18 cellular contexts compared by ENCODE assay signal in the genomic region with DNA sequence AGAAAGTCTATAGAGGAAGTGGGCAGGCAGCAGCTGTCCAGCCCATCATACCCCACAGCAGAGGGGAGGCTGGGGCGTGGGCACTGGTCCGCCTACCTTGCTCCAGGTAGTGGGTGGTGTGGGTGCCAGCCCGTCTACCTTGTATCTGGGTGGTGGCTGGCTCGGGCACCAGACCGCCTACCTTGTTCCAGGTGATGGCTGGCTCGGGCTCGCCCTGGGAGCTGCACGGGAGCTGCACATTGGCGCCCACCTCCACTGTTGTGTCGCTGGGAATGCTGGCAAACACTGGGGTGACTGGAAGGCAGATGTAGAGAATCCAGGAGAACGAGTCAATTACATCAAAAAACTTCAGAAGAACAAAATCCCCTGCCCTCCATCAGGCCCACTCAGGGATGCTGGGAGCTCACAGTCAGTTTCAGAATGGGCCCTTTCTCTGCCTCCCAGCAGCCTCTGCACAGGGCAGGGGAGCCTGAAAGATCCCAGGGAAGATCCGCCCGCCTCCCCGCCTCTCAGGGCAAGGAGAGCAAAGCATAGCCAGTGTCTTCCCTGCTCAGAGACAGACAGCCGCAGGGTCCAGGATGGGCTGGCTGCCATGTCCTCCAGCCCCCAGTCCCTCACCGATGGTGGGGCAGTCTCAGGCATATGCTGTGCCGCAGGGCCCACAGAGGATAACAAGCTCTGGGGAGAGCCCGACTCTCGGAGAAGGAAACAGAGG.
DNase-seq lines count a peak whose midpoint lies in the region; ATAC-seq and TF ChIP-seq lines count a peak whose summit lies in the region.
"Had no signal": no experiment of that assay in that cellular context is flagged by ENCODE, and none has a peak within 500 bp of the region (broad histone marks: within the 10 kb centered on the region; RNA-seq: fewer than 3 reads in every experiment).

No MANE protein-coding gene starts in this region.

- no peaks in the 10 kb centered on the region for H3K9me3 Mint-ChIP-seq in H9
- H3K9me3 Mint-ChIP-seq: CD8-positive, alpha-beta T cell had no signal

- H3K23me2 ChIP-seq in H9 (ENCODE audit: insufficient read length, low read depth, low read length, poor library complexity, severe bottlenecking): no peaks in the 10 kb centered on the region

- CTCF ChIA-PET in RWPE1 (lab: Yijun Ruan, JAX): no interaction called here
- CTCF ChIA-PET in mammary epithelial cell (lab: Charles Lee; ENCODE audit: low non-redundant PET): no interaction called here

- no TSS peak for BruUV-seq in mammary epithelial cell (replicated peaks; lab: Mats Ljungman, UMichigan)

- H2BK120ac ChIP-seq in H9 (ENCODE audit: low read depth, low read length, poor library complexity, severe bottlenecking): no peak overlapping the region

- peaks cover 2% of the 10 kb centered on the region for H4K20me1 ChIP-seq in H9 (ENCODE audit: control insufficient read depth, insufficient read depth, insufficient read length)
- no peaks in the 10 kb centered on the region for H4K20me1 ChIP-seq in mammary epithelial cell (ENCODE audit: insufficient read depth, low read length)

- no peak overlapping the region for H4K8ac ChIP-seq in H9 (replicated peaks; ENCODE audit: insufficient read length, low read depth, low read length)

- no peak overlapping the region for H3K14ac ChIP-seq in H9 (ENCODE audit: insufficient read depth, low read length)

- H3K79me1 ChIP-seq in H9 (ENCODE audit: insufficient read depth, low read depth, low read length, poor library complexity, severe bottlenecking): no peaks in the 10 kb centered on the region

- peak overlapping the region in 1 of 3 experiments; percentile 84; a peak in 3 of 7 replicates for H3K27ac Mint-ChIP-seq in H9
- H3K27ac Mint-ChIP-seq: CD8-positive, alpha-beta T cell had no signal

- H3K36me3 ChIP-seq in mammary epithelial cell (ENCODE audit: insufficient read depth, low read length): peaks cover 5% of the 10 kb centered on the region
- H3K36me3 ChIP-seq: BE2C had no signal

- H3K79me2 ChIP-seq in H9 (ENCODE audit: insufficient read depth, low read length) (no peaks in the 10 kb centered on the region), mammary epithelial cell (ENCODE audit: insufficient read depth, low read length) (no peaks in the 10 kb centered on the region)

- H3K27me3 ChIP-seq in H9 (ENCODE audit: insufficient read depth, low read length) (no peaks in the 10 kb centered on the region), mammary epithelial cell (ENCODE audit: insufficient read depth, low read length) (no peaks in the 10 kb centered on the region), foreskin keratinocyte (no peaks in the 10 kb centered on the region)
- H3K27me3 ChIP-seq: BE2C, SJCRH30 had no signal

- H2AK5ac ChIP-seq in H9 (ENCODE audit: insufficient read length, low read length): no peak overlapping the region

- no peak overlapping the region for H3K56ac ChIP-seq in H9 (ENCODE audit: insufficient read length, low read depth, low read length)

- H3K27ac ChIP-seq in H9 (ENCODE audit: insufficient read length, low read depth, low read length): no peak overlapping the region
- peak overlapping the region; percentile 1; the same call in 1 of the 2 replicates for H3K27ac ChIP-seq in RWPE1
- H3K27ac ChIP-seq in mammary epithelial cell (ENCODE audit: insufficient read depth, low read depth, low read length): no peak overlapping the region
- H3K27ac ChIP-seq in foreskin keratinocyte: no peak overlapping the region
- H3K27ac ChIP-seq: SJCRH30 had no signal

- no peak overlapping the region for H2BK12ac ChIP-seq in H9 (ENCODE audit: insufficient read length, low read depth, low read length)

- H3K4me1 ChIP-seq in H9 (ENCODE audit: insufficient read depth, low read length) (no peaks in the 10 kb centered on the region), mammary epithelial cell (ENCODE audit: insufficient read depth, low read length) (no peaks in the 10 kb centered on the region), foreskin keratinocyte (no peaks in the 10 kb centered on the region)
- H3K4me1 ChIP-seq: BE2C had no signal

- H3K4me2 ChIP-seq in H9 (ENCODE audit: insufficient read depth, insufficient read length, low read length): no peak overlapping the region
- H3K4me2 ChIP-seq in mammary epithelial cell (ENCODE audit: insufficient read depth, low read depth, low read length): no peak overlapping the region

- no peak overlapping the region for H2BK20ac ChIP-seq in H9 (ENCODE audit: low read depth, low read length, poor library complexity, severe bottlenecking)

- H3K4me3 ChIP-seq in mammary epithelial cell (replicated peaks in 1 of 3; ENCODE audit: insufficient read depth in 1 of 3, low read depth in 2 of 3, low read length in 3 of 3): no peak overlapping the region
- H3K4me3 ChIP-seq: SJCRH30 had no signal

- H3K18ac ChIP-seq in H9 (ENCODE audit: insufficient read length, low read depth, low read length): no peak overlapping the region

- TF ChIP-seq CTCF in H9 (conservative IDR thresholded peaks at IDR 0.05): no peak
- no peak for TF ChIP-seq CTCF in RWPE1 (conservative IDR thresholded peaks at IDR 0.05; ENCODE audit: low read depth)
- no peak for TF ChIP-seq CTCF in mammary epithelial cell (conservative IDR thresholded peaks at IDR 0.05 in 1 of 2, IDR thresholded peaks at IDR 0.05 in 1 of 2; ENCODE audit: extremely low read depth in 1 of 2, insufficient read depth in 1 of 2, low read depth in 1 of 2, low read length in 2 of 2)
- TF ChIP-seq CTCF in foreskin keratinocyte (conservative IDR thresholded peaks at IDR 0.05): no peak

- H3K9ac ChIP-seq in H9 (ENCODE audit: extremely low read depth, insufficient read length, low read length): no peak overlapping the region
- no peak overlapping the region for H3K9ac ChIP-seq in mammary epithelial cell (ENCODE audit: insufficient read depth, low read length)

- H2AFZ ChIP-seq in H9 (ENCODE audit: low read length): no peak overlapping the region
- no peak overlapping the region for H2AFZ ChIP-seq in mammary epithelial cell (ENCODE audit: low read depth, low read length)

- H4K5ac ChIP-seq in H9 (ENCODE audit: insufficient read length, low read depth, low read length): no peak overlapping the region

- DNase-seq in H9: peak; percentile 19
- no peak for DNase-seq in RWPE1 (ENCODE audit: low spot score)
- peak; percentile 47 for DNase-seq in islet precursor cell
- peak; percentile 76 for DNase-seq in posterior vena cava (ENCODE audit: low spot score)
- no peak for DNase-seq in mammary epithelial cell
- no peak for DNase-seq in ecto neural progenitor cell (ENCODE audit: low spot score)
- no peak for DNase-seq in foreskin keratinocyte
- DNase-seq: BE2C; CD8-positive, alpha-beta T cell; DMS79 treated with DMSO at 0.1 percent for 48 hours; GF-D8; Karpas-422; NCI-H1105 treated with DMSO at 0.1 percent for 48 hours; NCI-H187; NCI-H446 treated with DMSO at 0.1 percent for 48 hours; NCI-H774; SJCRH30 had no signal

- in situ Hi-C loops in mammary epithelial cell (cut with MboI; ENCODE audit: low sequenced_read_pairs in 2 of 2): no loop called here

- H3K9me3 ChIP-seq in H9 (ENCODE audit: control insufficient read depth, low read depth, low read length) (no peaks in the 10 kb centered on the region), mammary epithelial cell (replicated peaks; ENCODE audit: insufficient read depth, low read length) (no peaks in the 10 kb centered on the region)
- H3K9me3 ChIP-seq: BE2C, SJCRH30 had no signal

- no CpG with 5 or more reads among the region's 19 CpGs for WGBS in H9 (ENCODE audit: extremely low coverage, insufficient read length, low lambda C conversion rate)
- WGBS in mammary epithelial cell (ENCODE audit: low coverage, missing lambda C conversion rate): 93% methylated on average over 12 of the region's 19 CpGs

- H3T11ph ChIP-seq in H9 (ENCODE audit: low read length): no peak overlapping the region

- POLR2A ChIA-PET in RWPE1 (lab: Yijun Ruan, JAX; ENCODE audit: low non-redundant PET): no interaction called here

- ATAC-seq in foreskin keratinocyte: no peak
- ATAC-seq: CD8-positive, alpha-beta T cell; HepG2 had no signal

- peaks cover 4 to 15% of the 10 kb centered on the region in 2 experiments for H3K4me1 Mint-ChIP-seq in H9

- H3K36me3 Mint-ChIP-seq in H9 (ENCODE audit: insufficient read depth in 1 of 3, low read depth in 3 of 3): peaks cover 23 to 77% (median 58%) of the 10 kb centered on the region in 3 experiments; a peak in 6 of 7 replicates
- H3K36me3 Mint-ChIP-seq: CD8-positive, alpha-beta T cell had no signal

- no peak overlapping the region for H4K91ac ChIP-seq in H9 (ENCODE audit: insufficient read length, low read depth, low read length)

- no peak overlapping the region for H3K23ac ChIP-seq in H9 (ENCODE audit: insufficient read length, low read depth, low read length)

- peaks cover 2% of the 10 kb centered on the region for H3K27me3 Mint-ChIP-seq in H9 (ENCODE audit: low read depth)

- H3K4me3 Mint-ChIP-seq in H9: no peak overlapping the region
- H3K4me3 Mint-ChIP-seq: CD8-positive, alpha-beta T cell had no signal

- intact Hi-C loops in posterior vena cava (cut with DNase I): no loop called here
- intact Hi-C loops in mammary epithelial cell (cut with micrococcal nuclease): no loop called here

- H2BK5ac ChIP-seq in H9 (ENCODE audit: insufficient read length, low read length): no peak overlapping the region

- no peak overlapping the region for H2BK15ac ChIP-seq in H9 (ENCODE audit: low read depth, low read length)

- dilution Hi-C loops in mammary epithelial cell (cut with HindIII; ENCODE audit: low sequenced_read_pairs): loop anchor here (5.0 kb wide), 1 partner anchor 75 kb away; no protein-coding TSS in a partner anchor

- H3K4ac ChIP-seq in H9 (ENCODE audit: low read depth, low read length): no peak overlapping the region

Comparison
In these comparisons a context has a peak if more than half of its experiments do, and no peak if none do; other contexts are left out.
1. DNase-seq: peak in H9 (single experiment), islet precursor cell (single experiment) and posterior vena cava (single experiment); none in RWPE1 (single experiment), mammary epithelial cell (single experiment), ecto neural progenitor cell (single experiment) and foreskin keratinocyte (0 of 2).